Comparison of ENCODE assay signal across 10 cellular contexts in the genomic region with DNA sequence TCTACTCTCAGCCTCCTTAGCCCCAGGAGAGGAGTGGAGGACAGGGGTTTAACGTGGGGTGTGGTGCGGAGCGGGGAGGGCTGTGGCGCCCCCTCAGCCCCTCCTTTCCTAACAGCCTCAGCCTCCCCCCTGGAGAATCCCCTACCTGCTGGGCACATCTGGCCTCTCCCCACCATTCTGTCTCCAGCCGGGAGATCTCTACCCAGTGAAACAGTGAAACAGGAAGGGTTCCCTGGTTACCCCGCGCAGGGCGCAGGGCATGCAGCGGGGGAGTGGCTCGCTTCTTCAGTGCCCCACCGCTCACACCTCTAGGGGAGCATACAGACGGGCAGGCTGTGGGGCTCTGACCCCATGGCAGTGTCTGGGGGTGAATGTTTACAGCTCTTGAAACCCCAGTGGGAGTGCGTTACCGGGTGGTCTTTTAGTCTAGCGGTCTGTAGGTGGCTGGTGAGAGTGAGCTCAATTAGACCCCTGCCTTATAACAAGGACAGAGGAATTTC. TPM values are rescaled to one million over a fixed set of nuclear protein-coding genes. Genes with fewer than 3 reads are reported as not detected.
A peak's percentile ranks its signal among the peaks of the same experiment; 100 is the strongest.
DNase-seq lines count a peak whose midpoint lies in the region; ATAC-seq and TF ChIP-seq lines count a peak whose summit lies in the region.
"Had no signal": no experiment of that assay in that cellular context is flagged by ENCODE, and none has a peak within 500 bp of the region (broad histone marks: within the 10 kb centered on the region; RNA-seq: fewer than 3 reads in every experiment).

No MANE protein-coding gene starts in this region.

- peak overlapping the region; percentile 89 for H3K27ac Mint-ChIP-seq in activated CD4-positive, alpha-beta T cell treated with anti-CD3 and anti-CD28 coated beads for 36 hours

- H3K4me3 ChIP-seq in Peyer's patch (peak overlapping the region in 2 of 4 donors; percentile 65 to 74), smooth muscle cell (no peak overlapping the region)

- no peak for TF ChIP-seq POLR2A in Peyer's patch (IDR thresholded peaks at IDR 0.05)

- 86% methylated on average over 15 of the region's 15 CpGs for WGBS in smooth muscle cell (ENCODE audit: low lambda C conversion rate)

- H3K4me2 ChIP-seq in smooth muscle cell: peak overlapping the region; percentile 88

- no peak overlapping the region for H3K9ac ChIP-seq in smooth muscle cell (ENCODE audit: low read depth)

- H3K4me3 Mint-ChIP-seq in activated CD4-positive, alpha-beta T cell treated with anti-CD3 and anti-CD28 coated beads for 36 hours: peak overlapping the region; percentile 82

- no peaks in the 10 kb centered on the region for H3F3A ChIP-seq in smooth muscle cell (ENCODE audit: low read depth)

- intact Hi-C loops in activated CD4-positive, alpha-beta T cell treated with anti-CD3 and anti-CD28 coated beads for 36 hours (cut with DNase I, micrococcal nuclease): no loop called here

- DNase-seq in activated CD4-positive, alpha-beta T cell treated with anti-CD3 and anti-CD28 coated beads for 36 hours: no peak
- no peak for DNase-seq in activated CD4-positive, alpha-beta T cell treated with anti-CD3 and anti-CD28 coated beads, Interleukin-2, amount 50 U/mL, for 48 hours
- DNase-seq in Peyer's patch (no peak), epithelial cell of prostate (ENCODE audit: low read depth, low spot score) (no peak), smooth muscle cell (lab: John Stamatoyannopoulos, UW; ENCODE audit: unreplicated experiment) (no peak), retina (no peak), OCI-M1 (lab: John Stamatoyannopoulos, UW) (no peak), NCI-H510A treated with DMSO at 0.1 percent for 48 hours (lab: John Stamatoyannopoulos, UW) (no peak)
- DNase-seq: NK-92 treated with Interleukin-12 subunit alpha and Interleukin-12 subunit beta, amount 100 ng/mL, for 24 hours had no signal

- H3K36me3 Mint-ChIP-seq in activated CD4-positive, alpha-beta T cell treated with anti-CD3 and anti-CD28 coated beads for 36 hours (ENCODE audit: low read depth): no peaks in the 10 kb centered on the region

- H3K27me3 Mint-ChIP-seq in activated CD4-positive, alpha-beta T cell treated with anti-CD3 and anti-CD28 coated beads for 36 hours: no peaks in the 10 kb centered on the region

- H3K27ac ChIP-seq in Peyer's patch: peak overlapping the region; percentile 57 to 90 (median 80)
- H3K27ac ChIP-seq in epithelial cell of prostate: peak overlapping the region; percentile 74
- H3K27ac ChIP-seq in smooth muscle cell (ENCODE audit: low read depth): no peak overlapping the region

- H3K9me3 ChIP-seq in Peyer's patch (no peaks in the 10 kb centered on the region), smooth muscle cell (replicated peaks; ENCODE audit: low read depth) (no peaks in the 10 kb centered on the region)

- no peak overlapping the region for H2AFZ ChIP-seq in smooth muscle cell (ENCODE audit: low read depth)

- TF ChIP-seq CTCF in Peyer's patch (IDR thresholded peaks at IDR 0.05): no peak
- no peak for TF ChIP-seq CTCF in smooth muscle cell (IDR thresholded peaks at IDR 0.05; ENCODE audit: borderline replicate concordance, insufficient read depth, poor library complexity, severe bottlenecking)

- CTCF ChIA-PET in activated CD4-positive, alpha-beta T cell treated with anti-CD3 and anti-CD28 coated beads for 36 hours (lab: Charles Lee): interaction anchor here (1.2 kb wide), 1 partner anchor 49 kb away, joined by 8 read pairs; no protein-coding TSS in a partner anchor

- H3K79me2 ChIP-seq in smooth muscle cell (ENCODE audit: low read depth): no peaks in the 10 kb centered on the region

- ATAC-seq in activated CD4-positive, alpha-beta T cell treated with anti-CD3 and anti-CD28 coated beads for 36 hours: no peak

- peaks cover 26% of the 10 kb centered on the region for H3K4me1 Mint-ChIP-seq in activated CD4-positive, alpha-beta T cell treated with anti-CD3 and anti-CD28 coated beads for 36 hours

- no peaks in the 10 kb centered on the region for H3K9me3 Mint-ChIP-seq in activated CD4-positive, alpha-beta T cell treated with anti-CD3 and anti-CD28 coated beads for 36 hours (ENCODE audit: low read depth)

- H3K36me3 ChIP-seq in Peyer's patch: no peaks in the 10 kb centered on the region
- H3K36me3 ChIP-seq in smooth muscle cell (ENCODE audit: low read depth): no peaks in the 10 kb centered on the region

- H3K27me3 ChIP-seq in Peyer's patch (no peaks in the 10 kb centered on the region), smooth muscle cell (ENCODE audit: low read depth) (no peaks in the 10 kb centered on the region)

- peaks cover 6 to 48% (median 11%) of the 10 kb centered on the region in 4 donors for H3K4me1 ChIP-seq in Peyer's patch
- peaks cover 40% of the 10 kb centered on the region for H3K4me1 ChIP-seq in smooth muscle cell (ENCODE audit: low read depth)

- H4K20me1 ChIP-seq in smooth muscle cell (ENCODE audit: low read depth): no peaks in the 10 kb centered on the region

- POLR2A ChIA-PET in activated CD4-positive, alpha-beta T cell treated with anti-CD3 and anti-CD28 coated beads for 36 hours (lab: Charles Lee): no interaction called here

RNA-seq across cellular contexts. Expression of gene CCDC188, which starts 54.7 kb away (rescaled TPM):
- total RNA-seq in activated CD4-positive, alpha-beta T cell treated with anti-CD3 and anti-CD28 coated beads for 36 hours: not detected
- 1 to 10 TPM in 1 of 4 donors, not detected in 3; 6.6 TPM for total RNA-seq in Peyer's patch
- not detected in 2 replicates for total RNA-seq in smooth muscle cell
- not detected in 2 replicates for polyA plus RNA-seq in smooth muscle cell
- polyA plus RNA-seq: AG04450 had no signal
